Comparison of ENCODE assay signal across 8 cellular contexts in the genomic region with DNA sequence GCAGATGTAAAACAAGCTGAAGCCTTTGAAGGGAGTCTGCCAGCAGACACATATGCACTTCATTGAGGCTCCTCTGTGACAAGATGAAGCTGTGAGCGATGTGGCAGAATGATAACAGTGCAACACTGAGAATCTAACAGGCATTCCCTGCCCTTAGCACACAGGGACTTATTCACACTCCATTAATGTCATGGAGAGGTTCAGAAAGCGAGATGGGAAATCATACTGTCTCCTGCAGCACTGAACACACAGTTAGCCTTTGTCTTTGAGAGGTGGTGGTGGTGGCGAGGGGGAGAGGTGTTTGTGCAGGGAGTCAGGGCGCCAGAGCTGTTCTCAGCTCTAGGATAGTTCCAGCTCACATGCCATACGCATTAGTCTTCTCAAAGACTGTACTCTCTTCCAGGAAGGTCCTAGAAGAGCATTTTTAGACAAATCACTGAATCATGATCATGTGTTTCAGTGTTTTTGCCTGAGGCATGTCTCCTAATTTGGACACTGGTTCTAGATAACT.
A peak's percentile ranks its signal among the peaks of the same experiment; 100 is the strongest.
DNase-seq lines count a peak whose midpoint lies in the region; TF ChIP-seq lines count a peak whose summit lies in the region.

No MANE protein-coding gene starts in this region.

- H3K9ac ChIP-seq in H9 (ENCODE audit: extremely low read depth, insufficient read length, low read length) (no peak overlapping the region), smooth muscle cell (ENCODE audit: low read depth) (peak overlapping the region; percentile 69)

- in situ Hi-C loops in ACHN (cut with HindIII; ENCODE audit: low pct_ligation_motif_present, low pct_unique_long_range_greater_than_20kb, low sequenced_read_pairs), result no loop called here

- DNase-seq in H9 (no peak), astrocyte of the hippocampus (ENCODE audit: low read depth, low spot score) (peak; percentile 69), islet precursor cell (peak; percentile 94), smooth muscle cell (lab: John Stamatoyannopoulos, UW; ENCODE audit: unreplicated experiment) (no peak), ACHN (no peak), ecto neural progenitor cell (ENCODE audit: low spot score) (no peak), SIG-M5 treated with dmso at 0.1 percent for 504 hours (lab: John Stamatoyannopoulos, UW; ENCODE audit: unreplicated experiment) (no peak)
- no peak for DNase-seq in activated CD8-positive, alpha-beta memory T cell treated with anti-CD3 and anti-CD28 coated beads, Interleukin-2, amount 50 U/mL, for 48 hours

- TF ChIP-seq CTCF in H9 (conservative IDR thresholded peaks at IDR 0.05) (no peak), smooth muscle cell (IDR thresholded peaks at IDR 0.05; ENCODE audit: borderline replicate concordance, insufficient read depth, poor library complexity, severe bottlenecking) (no peak)

- H3K36me3 Mint-ChIP-seq in H9 (ENCODE audit: insufficient read depth in 1 of 3, low read depth in 3 of 3), result peaks cover 0 to 22% (median 20%) of the 10 kb centered on the region in 3 experiments; a peak in 5 of 7 replicates

- no peaks in the 10 kb centered on the region for H3K27me3 ChIP-seq in H9 (ENCODE audit: insufficient read depth, low read length)
- H3K27me3 ChIP-seq in smooth muscle cell (ENCODE audit: low read depth), result no peaks in the 10 kb centered on the region

- H4K5ac ChIP-seq in H9 (ENCODE audit: insufficient read length, low read depth, low read length), result no peak overlapping the region

- no peak overlapping the region for H3K4ac ChIP-seq in H9 (ENCODE audit: low read depth, low read length)

- H3K9me3 ChIP-seq in H9 (ENCODE audit: control insufficient read depth, low read depth, low read length) (no peaks in the 10 kb centered on the region), smooth muscle cell (replicated peaks; ENCODE audit: low read depth) (no peaks in the 10 kb centered on the region)

- no peaks in the 10 kb centered on the region; the same call in 1 of the 2 replicates for H3K27me3 Mint-ChIP-seq in H9 (ENCODE audit: low read depth)

- H2BK12ac ChIP-seq in H9 (ENCODE audit: insufficient read length, low read depth, low read length), result no peak overlapping the region

- H3K23ac ChIP-seq in H9 (ENCODE audit: insufficient read length, low read depth, low read length), result no peak overlapping the region

- H3K79me2 ChIP-seq in H9 (ENCODE audit: insufficient read depth, low read length) (no peaks in the 10 kb centered on the region), smooth muscle cell (ENCODE audit: low read depth) (peaks cover 4% of the 10 kb centered on the region)

- H3K27ac ChIP-seq in H9 (ENCODE audit: insufficient read length, low read depth, low read length), result no peak overlapping the region
- H3K27ac ChIP-seq in smooth muscle cell (ENCODE audit: low read depth), result peak overlapping the region; percentile 93

- peaks cover 5 to 9% of the 10 kb centered on the region in 2 experiments; a peak in 2 of 4 replicates for H3K4me1 Mint-ChIP-seq in H9

- H3K18ac ChIP-seq in H9 (ENCODE audit: insufficient read length, low read depth, low read length), result no peak overlapping the region

- no peak overlapping the region for H2BK5ac ChIP-seq in H9 (ENCODE audit: insufficient read length, low read length)

- no peak overlapping the region for H3T11ph ChIP-seq in H9 (ENCODE audit: low read length)

- H3K4me3 ChIP-seq in smooth muscle cell, result no peak overlapping the region

- peak overlapping the region in 2 of 3 experiments; percentile 25 to 32; a peak in 2 of 7 replicates for H3K27ac Mint-ChIP-seq in H9

- H4K91ac ChIP-seq in H9 (ENCODE audit: insufficient read length, low read depth, low read length), result no peak overlapping the region

- no CpG with 5 or more reads among the region's 5 CpGs for WGBS in H9 (ENCODE audit: extremely low coverage, insufficient read length, low lambda C conversion rate)
- 21% methylated on average over 5 of the region's 5 CpGs for WGBS in smooth muscle cell (ENCODE audit: low lambda C conversion rate)

- H2BK15ac ChIP-seq in H9 (ENCODE audit: low read depth, low read length), result no peak overlapping the region

- H2AK5ac ChIP-seq in H9 (ENCODE audit: insufficient read length, low read length), result no peak overlapping the region

- H2BK120ac ChIP-seq in H9 (ENCODE audit: low read depth, low read length, poor library complexity, severe bottlenecking), result no peak overlapping the region

- no peaks in the 10 kb centered on the region for H3K23me2 ChIP-seq in H9 (ENCODE audit: insufficient read length, low read depth, low read length, poor library complexity, severe bottlenecking)

- H3K4me1 ChIP-seq in H9 (ENCODE audit: insufficient read depth, low read length) (no peaks in the 10 kb centered on the region), smooth muscle cell (ENCODE audit: low read depth) (peaks cover 11% of the 10 kb centered on the region)

- H3K36me3 ChIP-seq in smooth muscle cell (ENCODE audit: low read depth), result no peaks in the 10 kb centered on the region

- H3K9me3 Mint-ChIP-seq in H9, result no peaks in the 10 kb centered on the region

- no peak overlapping the region for H2AFZ ChIP-seq in H9 (ENCODE audit: low read length)
- no peak overlapping the region for H2AFZ ChIP-seq in smooth muscle cell (ENCODE audit: low read depth)

- H4K20me1 ChIP-seq in H9 (ENCODE audit: control insufficient read depth, insufficient read depth, insufficient read length), result no peaks in the 10 kb centered on the region
- H4K20me1 ChIP-seq in smooth muscle cell (ENCODE audit: low read depth), result no peaks in the 10 kb centered on the region

- H3K79me1 ChIP-seq in H9 (ENCODE audit: insufficient read depth, low read depth, low read length, poor library complexity, severe bottlenecking), result no peaks in the 10 kb centered on the region

- H2BK20ac ChIP-seq in H9 (ENCODE audit: low read depth, low read length, poor library complexity, severe bottlenecking), result no peak overlapping the region

- no peak overlapping the region for H4K8ac ChIP-seq in H9 (replicated peaks; ENCODE audit: insufficient read length, low read depth, low read length)

- H3K4me2 ChIP-seq in H9 (ENCODE audit: insufficient read depth, insufficient read length, low read length), result no peak overlapping the region
- peak overlapping the region; percentile 36 for H3K4me2 ChIP-seq in smooth muscle cell

- H3K14ac ChIP-seq in H9 (ENCODE audit: insufficient read depth, low read length), result no peak overlapping the region

- peaks cover 9% of the 10 kb centered on the region for H3F3A ChIP-seq in smooth muscle cell (ENCODE audit: low read depth)

- H3K4me3 Mint-ChIP-seq in H9, result no peak overlapping the region

- no peak overlapping the region for H3K56ac ChIP-seq in H9 (ENCODE audit: insufficient read length, low read depth, low read length)

Comparison
In these comparisons a context has a peak if more than half of its experiments do, and no peak if none do; other contexts are left out.
1. DNase-seq: peak in astrocyte of the hippocampus (single experiment) and islet precursor cell (single experiment); none in H9 (single experiment), smooth muscle cell (single experiment), ACHN (single experiment), activated CD8-positive, alpha-beta memory T cell treated with anti-CD3 and anti-CD28 coated beads, Interleukin-2, amount 50 U/mL, for 48 hours (single experiment), ecto neural progenitor cell (single experiment) and SIG-M5 treated with dmso at 0.1 percent for 504 hours (single experiment).